ENCODE assay signal across 1 cellular context in genomic region chr1:228289239-228289849, GRCh38.
TF ChIP-seq lines count a peak whose summit lies in the region.

No MANE protein-coding gene starts in this region.

TF ChIP-seq in HepG2, 621 proteins besides CTCF, POLR2A, EP300 and RAD21 (continued from another document):
- TF ChIP-seq ZBTB40 (IDR thresholded peaks at IDR 0.05) (no peak), ZBTB40 (CRISPR knock-in tag; IDR thresholded peaks at IDR 0.05) (no peak), ZBTB42 (CRISPR knock-in tag; IDR thresholded peaks at IDR 0.05) (no peak), CSRNP2 (CRISPR knock-in tag; conservative IDR thresholded peaks at IDR 0.05; ENCODE audit: low read depth) (no peak)
